3 cellular contexts compared by ENCODE assay signal in the genomic region with DNA sequence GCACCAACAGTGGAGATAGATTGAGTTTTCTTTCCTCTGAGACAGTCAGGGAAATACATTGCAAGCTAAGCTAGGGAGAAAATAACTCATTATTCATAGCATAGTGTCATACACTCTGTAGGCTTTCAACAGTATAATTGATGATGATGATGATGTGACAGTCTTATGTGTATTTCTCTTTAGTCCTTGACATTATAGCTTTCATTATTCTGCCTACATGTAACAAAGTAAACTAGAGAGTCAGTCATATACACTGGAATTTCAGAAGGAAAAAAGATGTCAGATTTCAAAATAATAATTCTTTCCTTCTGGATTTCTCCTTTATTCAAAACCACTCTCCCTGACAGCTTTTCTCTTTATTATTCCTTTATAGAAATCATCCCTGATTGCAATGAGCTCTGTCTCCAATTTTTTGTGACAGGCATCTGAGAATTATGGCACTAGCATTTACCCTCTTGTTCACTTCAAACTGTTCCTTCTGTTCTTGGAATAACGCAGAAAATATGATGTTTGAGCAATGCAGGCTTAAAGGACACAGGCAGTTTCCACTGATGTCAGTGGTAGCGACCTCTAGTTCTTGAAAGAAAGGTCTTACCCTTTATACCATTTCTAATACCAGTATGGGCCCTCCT.
"Had no signal": no experiment of that assay in that cellular context is flagged by ENCODE, and none has a peak within 500 bp of the region (broad histone marks: within the 10 kb centered on the region; RNA-seq: fewer than 3 reads in every experiment).

No MANE protein-coding gene starts in this region.

- DNase-seq: GDM1, GF-D8 had no signal

- H3K4me3 ChIP-seq: GM12878 had no signal
